21 cellular contexts compared by ENCODE assay signal in genomic region chr6:41343641-41344187, GRCh38. TPM values are rescaled to one million over a fixed set of nuclear protein-coding genes. Genes with fewer than 3 reads are reported as not detected.
DNase-seq lines count a peak whose midpoint lies in the region; ATAC-seq and TF ChIP-seq lines count a peak whose summit lies in the region.
"Had no signal": no experiment of that assay in that cellular context is flagged by ENCODE, and none has a peak within 500 bp of the region (broad histone marks: within the 10 kb centered on the region; RNA-seq: fewer than 3 reads in every experiment).

No MANE protein-coding gene starts in this region.

- H3K4me1 ChIP-seq in DND-41 (ENCODE audit: insufficient read depth, low read length), result peaks cover 36% of the 10 kb centered on the region
- H3K4me1 ChIP-seq: SJSA1 had no signal

- H3K9me3 Mint-ChIP-seq in activated CD4-positive, alpha-beta T cell treated with anti-CD3 and anti-CD28 coated beads, Interleukin-2, amount 10 ng/mL, durations not matched to agents 24 days and 14 days, result peaks cover 12% of the 10 kb centered on the region
- H3K9me3 Mint-ChIP-seq in activated T-helper 17 cell treated with anti-CD3 and anti-CD28 coated beads, Interleukin-2, amount 50 U/mL, for 72 hours, result no peaks in the 10 kb centered on the region
- peaks cover 12% of the 10 kb centered on the region for H3K9me3 Mint-ChIP-seq in osteocyte (ENCODE audit: unreplicated experiment)

- H3K27ac ChIP-seq in DND-41 (ENCODE audit: low read length), result peak overlapping the region; percentile 77
- H3K27ac ChIP-seq: 22Rv1, KMS-11, SJSA1 had no signal

- H3K36me3 ChIP-seq in DND-41 (ENCODE audit: insufficient read depth, low read length) (no peaks in the 10 kb centered on the region), H7 (replicated peaks; ENCODE audit: control insufficient read depth, insufficient read depth, low read length) (no peaks in the 10 kb centered on the region)
- H3K36me3 ChIP-seq: SJSA1 had no signal

- H3K4me3 ChIP-seq in DND-41 (ENCODE audit: low read depth in 1 of 2, low read length in 2 of 2) (no peak overlapping the region), H7 (ENCODE audit: insufficient read depth, low read depth, low read length) (no peak overlapping the region)
- H3K4me3 ChIP-seq: SJSA1 had no signal

- H3K36me3 Mint-ChIP-seq in activated CD4-positive, alpha-beta T cell treated with anti-CD3 and anti-CD28 coated beads, Interleukin-2, amount 10 ng/mL, durations not matched to agents 24 days and 14 days (ENCODE audit: low read depth), result peaks cover 5% of the 10 kb centered on the region
- H3K36me3 Mint-ChIP-seq in activated T-helper 17 cell treated with anti-CD3 and anti-CD28 coated beads, Interleukin-2, amount 50 U/mL, for 72 hours (ENCODE audit: low read depth), result no peaks in the 10 kb centered on the region
- H3K36me3 Mint-ChIP-seq in osteocyte (ENCODE audit: unreplicated experiment), result no peaks in the 10 kb centered on the region
- H3K36me3 Mint-ChIP-seq: CD14-positive monocyte had no signal

- no peaks in the 10 kb centered on the region for H3K79me2 ChIP-seq in DND-41 (ENCODE audit: insufficient read depth, low read length)

- no peak overlapping the region for H3K9ac ChIP-seq in DND-41 (ENCODE audit: low read depth, low read length)
- H3K9ac ChIP-seq: KMS-11 had no signal

- no peak overlapping the region for H3K27ac Mint-ChIP-seq in activated CD4-positive, alpha-beta T cell treated with anti-CD3 and anti-CD28 coated beads, Interleukin-2, amount 10 ng/mL, durations not matched to agents 24 days and 14 days
- peak overlapping the region; percentile 87 for H3K27ac Mint-ChIP-seq in activated T-helper 17 cell treated with anti-CD3 and anti-CD28 coated beads, Interleukin-2, amount 50 U/mL, for 72 hours
- H3K27ac Mint-ChIP-seq in osteocyte (ENCODE audit: unreplicated experiment), result no peak overlapping the region
- H3K27ac Mint-ChIP-seq: HFFc6 had no signal

- intact Hi-C loops in activated CD4-positive, alpha-beta T cell treated with anti-CD3 and anti-CD28 coated beads, Interleukin-2, amount 10 ng/mL, durations not matched to agents 24 days and 14 days (cut with micrococcal nuclease), result no loop called here

- ATAC-seq in DND-41 (ENCODE audit: insufficient read depth, low read depth), result no peak
- no peak for ATAC-seq in activated T-helper 17 cell treated with anti-CD3 and anti-CD28 coated beads, Interleukin-2, amount 50 U/mL, for 72 hours (replicated peaks)

- TF ChIP-seq CTCF in DND-41 (IDR thresholded peaks at IDR 0.05; ENCODE audit: borderline replicate concordance, extremely low read depth, low read length, poor library complexity, severe bottlenecking) (no peak), osteocyte (IDR thresholded peaks at IDR 0.05) (no peak)

- no peaks in the 10 kb centered on the region for H4K20me1 ChIP-seq in DND-41 (ENCODE audit: insufficient read depth, low read length)

- no peak overlapping the region for H3K4me2 ChIP-seq in DND-41 (ENCODE audit: insufficient read depth, low read length)
- H3K4me2 ChIP-seq: KMS-11 had no signal

- H3K9me3 ChIP-seq in DND-41 (ENCODE audit: insufficient read depth, low read length, severe bottlenecking), result peaks cover 9% of the 10 kb centered on the region

- no peak overlapping the region for H2AFZ ChIP-seq in DND-41 (ENCODE audit: low read depth, low read length)

- no peak overlapping the region for H3K4me3 Mint-ChIP-seq in activated CD4-positive, alpha-beta T cell treated with anti-CD3 and anti-CD28 coated beads, Interleukin-2, amount 10 ng/mL, durations not matched to agents 24 days and 14 days
- no peak overlapping the region for H3K4me3 Mint-ChIP-seq in activated T-helper 17 cell treated with anti-CD3 and anti-CD28 coated beads, Interleukin-2, amount 50 U/mL, for 72 hours
- H3K4me3 Mint-ChIP-seq in osteocyte (ENCODE audit: unreplicated experiment), result no peak overlapping the region
- H3K4me3 Mint-ChIP-seq: CD14-positive monocyte, HFFc6 had no signal

- H3K27me3 Mint-ChIP-seq in activated CD4-positive, alpha-beta T cell treated with anti-CD3 and anti-CD28 coated beads, Interleukin-2, amount 10 ng/mL, durations not matched to agents 24 days and 14 days, result peaks cover 2% of the 10 kb centered on the region
- peaks cover 8% of the 10 kb centered on the region for H3K27me3 Mint-ChIP-seq in activated T-helper 17 cell treated with anti-CD3 and anti-CD28 coated beads, Interleukin-2, amount 50 U/mL, for 72 hours
- H3K27me3 Mint-ChIP-seq in osteocyte (ENCODE audit: unreplicated experiment), result peaks cover 67% of the 10 kb centered on the region

- peaks cover 27% of the 10 kb centered on the region for H3K4me1 Mint-ChIP-seq in activated CD4-positive, alpha-beta T cell treated with anti-CD3 and anti-CD28 coated beads, Interleukin-2, amount 10 ng/mL, durations not matched to agents 24 days and 14 days
- peaks cover 18% of the 10 kb centered on the region for H3K4me1 Mint-ChIP-seq in activated T-helper 17 cell treated with anti-CD3 and anti-CD28 coated beads, Interleukin-2, amount 50 U/mL, for 72 hours
- no peaks in the 10 kb centered on the region for H3K4me1 Mint-ChIP-seq in osteocyte (ENCODE audit: unreplicated experiment)
- H3K4me1 Mint-ChIP-seq: CD14-positive monocyte had no signal

- DNase-seq in activated CD4-positive, alpha-beta T cell treated with anti-CD3 and anti-CD28 coated beads, Interleukin-2, amount 10 ng/mL, durations not matched to agents 24 days and 14 days, result peak; percentile 52
- DNase-seq in activated CD4-positive, alpha-beta T cell treated with anti-CD3 and anti-CD28 coated beads, Interleukin-2, amount 50 U/mL, for 4 hours, result no peak
- no peak for DNase-seq in DND-41
- DNase-seq in osteocyte (ENCODE audit: extremely low spot score, unreplicated experiment), result peak; percentile 36
- DNase-seq in NCI-H2081 (lab: John Stamatoyannopoulos, UW), result no peak
- no peak for DNase-seq in H7
- no peak for DNase-seq in T-helper 1 cell
- DNase-seq: AML-193, HFFc6, NCI-H1417, NCI-H187, NCI-H226, NCI-H524 treated with DMSO at 0.1 percent for 48 hours had no signal

- no peaks in the 10 kb centered on the region for H3K27me3 ChIP-seq in DND-41 (ENCODE audit: insufficient read depth, low read length, poor library complexity)
- H3K27me3 ChIP-seq in H7 (ENCODE audit: control insufficient read depth, insufficient read depth, low read length), result no peaks in the 10 kb centered on the region

RNA-seq across cellular contexts. Expression of gene NCR2, which starts 8.3 kb away (rescaled TPM):
- total RNA-seq in activated CD4-positive, alpha-beta T cell treated with anti-CD3 and anti-CD28 coated beads, Interleukin-2, amount 10 ng/mL, durations not matched to agents 24 days and 14 days, result not detected in 2 replicates
- total RNA-seq in activated T-helper 17 cell treated with anti-CD3 and anti-CD28 coated beads, Interleukin-2, amount 50 U/mL, for 72 hours, result not detected
- not detected in 2 replicates for total RNA-seq in osteocyte
- not detected in 2 replicates for total RNA-seq in H7 (2014; rRNA removed; shearing (Covaris generic))
- total RNA-seq: G401, HFFc6, HT-29, M059J, SJSA1 had no signal

RNA-seq across cellular contexts. Expression of gene TREM1, which starts 57.2 kb away (rescaled TPM):
- total RNA-seq in activated CD4-positive, alpha-beta T cell treated with anti-CD3 and anti-CD28 coated beads, Interleukin-2, amount 10 ng/mL, durations not matched to agents 24 days and 14 days, result 0.43 TPM in 1 of 2 replicates, not detected in the other
- total RNA-seq in activated T-helper 17 cell treated with anti-CD3 and anti-CD28 coated beads, Interleukin-2, amount 50 U/mL, for 72 hours, result 1 to 10 TPM in 1 of 2 donors, not detected in 1; 5.1 TPM
- not detected in 2 replicates for total RNA-seq in osteocyte
- total RNA-seq in H7 (2014; rRNA removed; shearing (Covaris generic)), result not detected in 2 replicates
- total RNA-seq: G401, M059J, SJSA1 had no signal

Comparison
In these comparisons a context has a peak if more than half of its experiments do, and no peak if none do; other contexts are left out.
1. DNase-seq: peak in activated CD4-positive, alpha-beta T cell treated with anti-CD3 and anti-CD28 coated beads, Interleukin-2, amount 10 ng/mL, durations not matched to agents 24 days and 14 days (single experiment) and osteocyte (single experiment); none in activated CD4-positive, alpha-beta T cell treated with anti-CD3 and anti-CD28 coated beads, Interleukin-2, amount 50 U/mL, for 4 hours (0 of 2), DND-41 (single experiment), NCI-H2081 (0 of 2), H7 (single experiment) and T-helper 1 cell (0 of 5).